Comparison of ENCODE assay signal across 9 cellular contexts in the genomic region with DNA sequence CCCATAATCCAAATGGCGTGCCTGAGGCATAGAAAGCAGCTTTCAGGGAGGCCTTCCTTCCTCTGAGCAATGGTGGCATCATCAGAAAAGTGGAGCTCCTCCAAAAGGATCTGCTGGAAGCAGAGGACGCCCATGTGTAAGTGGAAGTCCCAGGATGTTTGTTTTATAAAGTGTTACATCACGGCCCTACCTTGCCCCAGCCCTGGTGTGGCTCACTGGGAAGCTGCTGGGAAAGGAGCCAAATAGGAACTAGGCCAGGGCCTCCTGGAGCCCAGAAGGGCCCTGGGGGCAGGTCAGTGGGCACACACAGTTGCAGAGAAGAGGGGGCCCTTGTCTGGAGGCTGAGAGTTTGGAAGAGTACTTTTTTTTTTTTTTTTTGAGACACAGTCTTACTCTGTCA. TPM values are rescaled to one million over a fixed set of nuclear protein-coding genes. Genes with fewer than 3 reads are reported as not detected.
DNase-seq lines count a peak whose midpoint lies in the region; TF ChIP-seq lines count a peak whose summit lies in the region.
"Had no signal": no experiment of that assay in that cellular context is flagged by ENCODE, and none has a peak within 500 bp of the region (broad histone marks: within the 10 kb centered on the region; RNA-seq: fewer than 3 reads in every experiment).

No MANE protein-coding gene starts in this region.

- no peak overlapping the region for H3K23ac ChIP-seq in mesendoderm (ENCODE audit: low read length)

- H3K56ac ChIP-seq in mesendoderm (ENCODE audit: low read length), result no peak overlapping the region

- TF ChIP-seq CTCF in colonic mucosa (IDR thresholded peaks at IDR 0.05) (no peak), prostate gland (IDR thresholded peaks at IDR 0.05) (no peak)

- H3K9ac ChIP-seq in colonic mucosa (ENCODE audit: low read depth in 2 of 2, low read length in 2 of 2) (peak overlapping the region in 1 of 2 donors; percentile 3), mesendoderm (ENCODE audit: low read length) (no peak overlapping the region)

- H3K4me1 ChIP-seq in colonic mucosa (peaks cover 12% of the 10 kb centered on the region), prostate gland (replicated peaks) (peaks cover 16% of the 10 kb centered on the region), mesendoderm (ENCODE audit: control insufficient read depth, low read depth, low read length) (peaks cover 3% of the 10 kb centered on the region)

- H3K4me3 ChIP-seq in colonic mucosa (no peak overlapping the region), prostate gland (no peak overlapping the region), mesendoderm (ENCODE audit: low read length) (no peak overlapping the region)

- peak overlapping the region; percentile 61 for H3K27ac ChIP-seq in colonic mucosa
- peak overlapping the region; percentile 65 to 71 for H3K27ac ChIP-seq in prostate gland
- H3K27ac ChIP-seq in mesendoderm (ENCODE audit: low read depth, low read length), result no peak overlapping the region

- DNase-seq in EH (ENCODE audit: low read depth) (peak; percentile 89), NCI-H226 (peak; percentile 93), colonic mucosa (peak; percentile 87), prostate gland (ENCODE audit: low spot score) (peak; percentile 80), mesendoderm (no peak), retina (no peak)
- no peak for DNase-seq in stimulated activated naive CD4-positive, alpha-beta T cell treated with Interleukin-2 at 50 U/mL for 16 hours (lab: John Stamatoyannopoulos, UW)
- no peak for DNase-seq in stimulated activated CD4-positive, alpha-beta T cell treated with anti-CD3 and anti-CD28 coated beads, Interleukin-4, amount 100 ng/mL, for 4 hours
- DNase-seq: aorta had no signal

- no peak overlapping the region for H2BK120ac ChIP-seq in mesendoderm (ENCODE audit: low read depth, low read length)

- peaks cover 2% of the 10 kb centered on the region for H3K79me2 ChIP-seq in mesendoderm (ENCODE audit: control insufficient read depth, insufficient read depth, low read length)

- no peak overlapping the region for H2BK5ac ChIP-seq in mesendoderm (ENCODE audit: low read length)

- no peak for TF ChIP-seq POLR2A in prostate gland (IDR thresholded peaks at IDR 0.05)

- H3K27me3 ChIP-seq in colonic mucosa (no peaks in the 10 kb centered on the region), prostate gland (replicated peaks; ENCODE audit: insufficient read depth) (no peaks in the 10 kb centered on the region), mesendoderm (ENCODE audit: insufficient read depth, low read length, poor library complexity) (no peaks in the 10 kb centered on the region)

- WGBS in prostate gland, result 18% methylated on average over 3 of the region's 3 CpGs
- no CpG with 5 or more reads among the region's 3 CpGs for WGBS in mesendoderm (ENCODE audit: extremely low coverage, insufficient coverage, low lambda C conversion rate)

- H3K36me3 ChIP-seq in colonic mucosa (no peaks in the 10 kb centered on the region), prostate gland (no peaks in the 10 kb centered on the region), mesendoderm (ENCODE audit: control insufficient read depth, insufficient read depth, low read length) (no peaks in the 10 kb centered on the region)

- H3K4ac ChIP-seq in mesendoderm (ENCODE audit: low read depth, low read length), result no peak overlapping the region

- H3K4me2 ChIP-seq in mesendoderm (ENCODE audit: low read length), result no peak overlapping the region

- H2AK5ac ChIP-seq in mesendoderm (ENCODE audit: low read length), result no peak overlapping the region

- H2BK15ac ChIP-seq in mesendoderm (replicated peaks; ENCODE audit: low read depth), result no peak overlapping the region

- intact Hi-C loops in colonic mucosa (cut with DNase I), result no loop called here
- intact Hi-C loops in prostate gland (cut with DNase I), result no loop called here

- peaks cover under 1% of the 10 kb centered on the region for H3K79me1 ChIP-seq in mesendoderm (ENCODE audit: low read length)

- H4K5ac ChIP-seq in mesendoderm (ENCODE audit: low read length), result no peak overlapping the region

- no peaks in the 10 kb centered on the region for H3K9me3 ChIP-seq in colonic mucosa
- no peaks in the 10 kb centered on the region for H3K9me3 ChIP-seq in prostate gland

- H4K8ac ChIP-seq in mesendoderm (ENCODE audit: low read depth, low read length), result no peak overlapping the region

- H3K18ac ChIP-seq in mesendoderm (ENCODE audit: low read length), result no peak overlapping the region

RNA-seq across cellular contexts. Expression of a gene that starts 4.2 kb away (rescaled TPM):
- 100 to 1,000 TPM in 1 of 2 donors, 10 to 100 TPM in 1; 45.8 to 107 TPM for total RNA-seq in colonic mucosa
- 100 to 1,000 TPM; 147 to 261 TPM for total RNA-seq in prostate gland
- 131 TPM for polyA plus RNA-seq in mesendoderm (2013, experiment 1 of 2)
- 130 TPM for polyA plus RNA-seq in mesendoderm (2013, experiment 2 of 2)

Comparison
In these comparisons a context has a peak if more than half of its experiments do, and no peak if none do; other contexts are left out.
1. DNase-seq: peak in EH (single experiment), NCI-H226 (single experiment), colonic mucosa (single experiment) and prostate gland (single experiment); none in mesendoderm (single experiment), stimulated activated naive CD4-positive, alpha-beta T cell treated with Interleukin-2 at 50 U/mL for 16 hours (single experiment), retina (single experiment) and stimulated activated CD4-positive, alpha-beta T cell treated with anti-CD3 and anti-CD28 coated beads, Interleukin-4, amount 100 ng/mL, for 4 hours (0 of 2).